In genomic region chr15:98996169-98996568, GRCh38 we compare ENCODE assay signal across 1 cellular context.
TF ChIP-seq lines count a peak whose summit lies in the region.

No MANE protein-coding gene starts in this region.

TF ChIP-seq in GM12878, 131 proteins besides CTCF, POLR2A, EP300 and RAD21 (continued from another document):
- TF ChIP-seq MEF2B (IDR thresholded peaks at IDR 0.05; ENCODE audit: partially characterized antibody, poor library complexity, severe bottlenecking): peak; percentile 65
